Comparison of ENCODE assay signal across 1 cellular context in the genomic region with DNA sequence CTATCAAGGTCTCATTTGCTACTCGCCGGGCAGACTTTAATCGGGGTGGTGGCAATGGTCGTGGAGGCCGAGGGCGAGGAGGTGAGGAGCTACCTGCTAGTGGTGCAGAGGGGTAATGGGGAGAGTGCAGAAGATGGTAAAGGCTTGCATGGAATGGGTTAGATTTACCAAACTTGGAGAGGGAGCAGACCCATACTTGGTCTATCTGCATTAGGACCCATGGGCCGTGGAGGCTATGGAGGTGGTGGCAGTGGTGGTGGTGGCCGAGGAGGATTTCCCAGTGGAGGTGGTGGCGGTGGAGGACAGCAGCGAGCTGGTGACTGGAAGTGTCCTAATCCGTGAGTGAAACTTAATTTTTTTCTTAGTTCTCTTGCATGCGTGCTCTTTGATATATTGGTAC.
TF ChIP-seq lines count a peak whose summit lies in the region.

No MANE protein-coding gene starts in this region.

TF ChIP-seq in HepG2, 621 proteins besides CTCF, POLR2A, EP300 and RAD21:
- TF ChIP-seq ZNF326 (CRISPR knock-in tag; IDR thresholded peaks at IDR 0.05; ENCODE audit: borderline replicate concordance): no peak
- TF ChIP-seq AGO2 (optimal IDR thresholded peaks at IDR 0.05; ENCODE audit: low read depth, low read length): peak; percentile 55
- TF ChIP-seq, protein P1, sequence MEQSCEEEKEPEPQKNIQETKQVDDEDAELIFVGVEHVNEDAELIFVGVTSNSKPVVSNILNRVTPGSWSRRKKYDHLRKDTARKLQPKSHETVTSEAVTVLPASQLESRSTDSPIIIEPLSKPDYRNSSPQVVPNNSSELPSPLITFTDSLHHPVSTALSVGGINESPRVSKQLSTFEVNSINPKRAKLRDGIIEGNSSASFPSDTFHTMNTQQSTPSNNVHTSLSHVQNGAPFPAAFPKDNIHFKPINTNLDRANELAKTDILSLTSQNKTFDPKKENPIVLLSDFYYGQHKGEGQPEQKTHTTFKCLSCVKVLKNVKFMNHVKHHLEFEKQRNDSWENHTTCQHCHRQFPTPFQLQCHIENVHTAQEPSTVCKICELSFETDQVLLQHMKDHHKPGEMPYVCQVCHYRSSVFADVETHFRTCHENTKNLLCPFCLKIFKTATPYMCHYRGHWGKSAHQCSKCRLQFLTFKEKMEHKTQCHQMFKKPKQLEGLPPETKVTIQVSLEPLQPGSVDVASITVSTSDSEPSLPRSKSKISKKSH (CRISPR knock-in tag; IDR thresholded peaks at IDR 0.05; ENCODE audit: borderline replicate concordance): 0 out of 2 replicates have a peak, but pooled peaks have one; percentile 18
- TF ChIP-seq ZNF24 (IDR thresholded peaks at IDR 0.05): no peak
- no peak for TF ChIP-seq GATA4 (IDR thresholded peaks at IDR 0.05; ENCODE audit: borderline replicate concordance, low read depth)
